Comparison of ENCODE assay signal across 31 cellular contexts in the genomic region with DNA sequence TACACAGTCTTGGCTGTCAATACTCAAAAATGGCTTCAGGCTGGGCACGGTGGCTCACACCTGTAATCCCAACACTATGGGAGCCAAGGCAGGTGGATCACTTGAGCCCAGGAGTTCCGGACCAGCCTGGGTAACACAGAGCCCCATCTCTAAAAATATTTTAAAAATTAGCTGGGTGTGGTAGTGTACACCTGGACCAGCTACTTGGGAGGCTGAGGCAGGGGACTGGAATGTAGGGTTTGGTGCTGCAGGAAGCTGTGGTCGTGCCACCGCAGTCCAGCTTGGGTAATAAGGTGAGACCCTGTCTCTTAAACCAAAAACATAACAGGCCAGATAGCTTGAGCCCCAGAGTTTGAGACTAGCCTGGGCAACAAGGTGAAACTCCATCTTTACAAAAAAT. TPM values are rescaled to one million over a fixed set of nuclear protein-coding genes. Genes with fewer than 3 reads are reported as not detected.
"Had no signal": no experiment of that assay in that cellular context is flagged by ENCODE, and none has a peak within 500 bp of the region (broad histone marks: within the 10 kb centered on the region; RNA-seq: fewer than 3 reads in every experiment).

No MANE protein-coding gene starts in this region.

- H3K9me3 ChIP-seq: heart right ventricle, neutrophil, ovary, right lobe of liver, stomach, suprapubic skin, transverse colon, uterus had no signal

- H3K36me3 ChIP-seq: ovary, uterus had no signal

- H3K27me3 ChIP-seq: heart right ventricle, neutrophil, ovary, right lobe of liver, stomach, suprapubic skin, transverse colon, uterus had no signal

- ATAC-seq: activated T-cell treated with anti-CD3 and anti-CD28 coated beads, Interleukin-2, amount 50 U/mL, for 4 hours; heart right ventricle; left ventricle myocardium superior; right lobe of liver; stimulated activated effector memory CD8-positive, alpha-beta T cell treated with anti-CD3 and anti-CD28 coated beads, Interleukin-12 subunit alpha, Interleukin-12 subunit beta, amount 100 ng/mL, for 72 hours; T-cell; WTC11 had no signal

- H3K4me3 Mint-ChIP-seq: activated naive CD8-positive, alpha-beta T cell treated with anti-CD3 and anti-CD28 coated beads, Interleukin-2, amount 10 ng/mL, durations not matched to agents 7 days and 5 days; activated T-cell treated with anti-CD3 and anti-CD28 coated beads, Interleukin-2, amount 50 U/mL, for 4 hours; endodermal cell; nephron; stimulated activated effector memory CD8-positive, alpha-beta T cell treated with anti-CD3 and anti-CD28 coated beads, Interleukin-12 subunit alpha, Interleukin-12 subunit beta, amount 100 ng/mL, for 72 hours; T-cell; WTC11 had no signal

- H3K27ac ChIP-seq: coronary artery, heart right ventricle, ovary, right lobe of liver, skin epidermis, stomach, suprapubic skin, transverse colon, uterus had no signal

- H3K4me3 ChIP-seq: coronary artery, heart right ventricle, ovary, right lobe of liver, skin epidermis, stomach, suprapubic skin, transverse colon, uterus had no signal

- H3K4me1 ChIP-seq: uterus had no signal

- H3K27me3 Mint-ChIP-seq: activated naive CD8-positive, alpha-beta T cell treated with anti-CD3 and anti-CD28 coated beads, Interleukin-2, amount 10 ng/mL, durations not matched to agents 7 days and 5 days; T-cell had no signal

- H3K9me3 Mint-ChIP-seq: activated naive CD8-positive, alpha-beta T cell treated with anti-CD3 and anti-CD28 coated beads, Interleukin-2, amount 10 ng/mL, durations not matched to agents 7 days and 5 days; activated T-cell treated with anti-CD3 and anti-CD28 coated beads, Interleukin-2, amount 50 U/mL, for 4 hours; activated T-helper 2 cell treated with anti-CD3 and anti-CD28 coated beads, Interferon-gamma antibody, Interleukin-2, Interleukin-4, amounts not matched to agents 10 μg/mL and 5 μg/mL and 100 μg/mL, durations not matched to agents 14 hours and 24 hours and 36 hours; endodermal cell; nephron; stimulated activated effector memory CD8-positive, alpha-beta T cell treated with anti-CD3 and anti-CD28 coated beads, Interleukin-12 subunit alpha, Interleukin-12 subunit beta, amount 100 ng/mL, for 72 hours; T-cell; WTC11 had no signal

- DNase-seq: activated CD8-positive, alpha-beta memory T cell treated with anti-CD3 and anti-CD28 coated beads, Interleukin-2, amount 50 U/mL, for 48 hours; activated naive CD4-positive, alpha-beta T cell; activated naive CD8-positive, alpha-beta T cell treated with anti-CD3 and anti-CD28 coated beads, Interleukin-2, amount 10 ng/mL, durations not matched to agents 7 days and 5 days; activated T-cell treated with anti-CD3 and anti-CD28 coated beads, Interleukin-2, amount 50 U/mL, for 4 hours; amniotic stem cell; cerebellar nuclear complex; endodermal cell; heart right ventricle; left ventricle myocardium superior; mesenchymal stem cell; ovary; right lobe of liver; stimulated activated CD4-positive, alpha-beta T cell treated with anti-CD3 and anti-CD28 coated beads, Interleukin-1b, Interleukin-23, amount 100 ng/mL, for 48 hours; stomach; T-cell; transverse colon; uterus had no signal

- H3K27ac Mint-ChIP-seq: activated naive CD8-positive, alpha-beta T cell treated with anti-CD3 and anti-CD28 coated beads, Interleukin-2, amount 10 ng/mL, durations not matched to agents 7 days and 5 days; activated T-helper 2 cell treated with anti-CD3 and anti-CD28 coated beads, Interferon-gamma antibody, Interleukin-2, Interleukin-4, amounts not matched to agents 10 μg/mL and 5 μg/mL and 100 μg/mL, durations not matched to agents 14 hours and 24 hours and 36 hours; endodermal cell; nephron had no signal

- FAIRE-seq: TTC549 had no signal

RNA-seq across cellular contexts. Expression of a gene that starts 53.0 kb away (rescaled TPM):
- total RNA-seq: activated naive CD8-positive, alpha-beta T cell treated with anti-CD3 and anti-CD28 coated beads, Interleukin-2, amount 10 ng/mL, durations not matched to agents 7 days and 5 days; activated T-cell treated with anti-CD3 and anti-CD28 coated beads, Interleukin-2, amount 50 U/mL, for 4 hours; activated T-helper 2 cell treated with anti-CD3 and anti-CD28 coated beads, Interferon-gamma antibody, Interleukin-2, Interleukin-4, amounts not matched to agents 10 μg/mL and 5 μg/mL and 100 μg/mL, durations not matched to agents 14 hours and 24 hours and 36 hours; epithelial cell of proximal tubule; fibroblast of villous mesenchyme; kidney epithelial cell; left ventricle myocardium superior; mononuclear cell; myocyte; ovary; right lobe of liver; stomach; suprapubic skin; T-cell; transverse colon; uterus had no signal
